8 cellular contexts compared by ENCODE assay signal in genomic region chr3:170572665-170573253, GRCh38.
DNase-seq lines count a peak whose midpoint lies in the region; ATAC-seq and TF ChIP-seq lines count a peak whose summit lies in the region.

No MANE protein-coding gene starts in this region.

- no peak overlapping the region for H3K4me3 ChIP-seq in retinal pigment epithelial cell (ENCODE audit: low read length)

- peak; percentile 99 for ATAC-seq in HG02973 (IDR thresholded peaks at IDR 0.05; ENCODE audit: unreplicated experiment)

- DNase-seq in stimulated activated CD4-positive, alpha-beta T cell treated with anti-CD3 and anti-CD28 coated beads, Interleukin-1b, Interleukin-23, amount 100 ng/mL, for 48 hours = peak; percentile 33
- no peak for DNase-seq in stimulated activated CD4-positive, alpha-beta T cell treated with anti-CD3 and anti-CD28 coated beads, Interleukin-12 subunit alpha, Interleukin-12 subunit beta, amount 100 ng/mL, for 4 hours
- DNase-seq in SW480 (ENCODE audit: low spot score) (peak; percentile 24), retinal pigment epithelial cell (ENCODE audit: low read depth) (peak; percentile 53), NOMO-1 (lab: John Stamatoyannopoulos, UW; ENCODE audit: unreplicated experiment in 2 of 2) (no peak), activated gamma-delta T cell (lab: John Stamatoyannopoulos, UW) (no peak)
- no peak for DNase-seq in activated CD4-positive, CD25-positive, alpha-beta regulatory T cell treated with anti-CD3 and anti-CD28 coated beads, Interleukin-2, amount 50 U/mL, for 72 hours

- no peak for TF ChIP-seq CTCF in retinal pigment epithelial cell (conservative IDR thresholded peaks at IDR 0.05; ENCODE audit: low read depth, low read length)

Comparison
In these comparisons a context has a peak if more than half of its experiments do, and no peak if none do; other contexts are left out.
1. DNase-seq: peak in stimulated activated CD4-positive, alpha-beta T cell treated with anti-CD3 and anti-CD28 coated beads, Interleukin-1b, Interleukin-23, amount 100 ng/mL, for 48 hours (single experiment), SW480 (single experiment) and retinal pigment epithelial cell (single experiment); none in stimulated activated CD4-positive, alpha-beta T cell treated with anti-CD3 and anti-CD28 coated beads, Interleukin-12 subunit alpha, Interleukin-12 subunit beta, amount 100 ng/mL, for 4 hours (single experiment), NOMO-1 (0 of 2), activated gamma-delta T cell (single experiment) and activated CD4-positive, CD25-positive, alpha-beta regulatory T cell treated with anti-CD3 and anti-CD28 coated beads, Interleukin-2, amount 50 U/mL, for 72 hours (single experiment).